8 cellular contexts compared by ENCODE assay signal in genomic region chr17:40485851-40486512, GRCh38. TPM values are rescaled to one million over a fixed set of nuclear protein-coding genes. Genes with fewer than 3 reads are reported as not detected.
DNase-seq lines count a peak whose midpoint lies in the region; ATAC-seq and TF ChIP-seq lines count a peak whose summit lies in the region.

No MANE protein-coding gene starts in this region.

- H3K36me3 ChIP-seq in HUES48 (ENCODE audit: control insufficient read depth, insufficient read depth, low read length), result no peaks in the 10 kb centered on the region
- no peaks in the 10 kb centered on the region for H3K36me3 ChIP-seq in gastrocnemius medialis

- TF ChIP-seq CTCF in epithelial cell of esophagus (IDR thresholded peaks at IDR 0.05; ENCODE audit: insufficient read depth, low read depth, low read length, missing control alignments), result no peak
- TF ChIP-seq CTCF in gastrocnemius medialis (IDR thresholded peaks at IDR 0.05 in 4 of 5, conservative IDR thresholded peaks at IDR 0.05 in 1 of 5), result no peak

- peaks cover 33% of the 10 kb centered on the region for H3K4me1 ChIP-seq in HUES48 (ENCODE audit: control insufficient read depth, insufficient read depth, low read length)
- peaks cover 5 to 8% of the 10 kb centered on the region in 2 donors for H3K4me1 ChIP-seq in gastrocnemius medialis

- intact Hi-C loops in gastrocnemius medialis (cut with DNase I; ENCODE audit: low total_unique reads) (no loop called here), head of caudate nucleus (cut with DNase I) (no loop called here)

- in situ Hi-C loops in gastrocnemius medialis (cut with MboI; ENCODE audit: low sequenced_read_pairs in 4 of 4), result no loop called here

- peak; percentile 49 for DNase-seq in T follicular helper cell (ENCODE audit: low read depth)
- DNase-seq in epithelial cell of esophagus (ENCODE audit: low read depth), result peak; percentile 96
- peak in 1 of 2 donors; percentile 57 for DNase-seq in gastrocnemius medialis
- DNase-seq in head of caudate nucleus, result no peak
- DNase-seq in COR-L47 (lab: John Stamatoyannopoulos, UW), result no peak
- DNase-seq in DMS 273 treated with DMSO at 0.1 percent for 48 hours (lab: John Stamatoyannopoulos, UW), result no peak

- peak; percentile 44 to 73 for ATAC-seq in gastrocnemius medialis
- ATAC-seq in HG03469 (IDR thresholded peaks at IDR 0.05; ENCODE audit: unreplicated experiment), result no peak

- H3K27me3 ChIP-seq in HUES48 (ENCODE audit: control insufficient read depth, insufficient read depth, low read length) (no peaks in the 10 kb centered on the region), gastrocnemius medialis (no peaks in the 10 kb centered on the region)

- no peak overlapping the region for H3K9ac ChIP-seq in HUES48 (ENCODE audit: low read depth, low read length)

- H3K4me3 ChIP-seq in HUES48 (ENCODE audit: low read depth, low read length) (no peak overlapping the region), epithelial cell of esophagus (ENCODE audit: low read length) (no peak overlapping the region), gastrocnemius medialis (no peak overlapping the region)

- peak overlapping the region; percentile 13 for H3K27ac ChIP-seq in HUES48 (ENCODE audit: low read depth, low read length)
- H3K27ac ChIP-seq in gastrocnemius medialis, result peak overlapping the region; percentile 48 to 66 (median 55)

- peak in 1 of 2 donors; percentile 44 for TF ChIP-seq POLR2A in gastrocnemius medialis (IDR thresholded peaks at IDR 0.05)

- H3K9me3 ChIP-seq in HUES48 (ENCODE audit: control insufficient read depth, insufficient read depth, low read length), result no peaks in the 10 kb centered on the region
- H3K9me3 ChIP-seq in gastrocnemius medialis, result no peaks in the 10 kb centered on the region

RNA-seq across cellular contexts. Expression of gene TNS4, which starts 15.4 kb away (rescaled TPM):
- total RNA-seq in gastrocnemius medialis, result under 1 TPM in 1 of 4 donors, not detected in 3; 0.18 TPM

RNA-seq across cellular contexts. Expression of gene IGFBP4, which starts 42.7 kb away (rescaled TPM):
- total RNA-seq in gastrocnemius medialis, result 10 to 100 TPM; 14.5 to 56.8 (median 36.5) TPM

Comparison
In these comparisons a context has a peak if more than half of its experiments do, and no peak if none do; other contexts are left out.
1. DNase-seq: peak in T follicular helper cell (single experiment) and epithelial cell of esophagus (single experiment); none in head of caudate nucleus (0 of 42), COR-L47 (single experiment) and DMS 273 treated with DMSO at 0.1 percent for 48 hours (single experiment).